ENCODE assay signal across 1 cellular context in the genomic region with DNA sequence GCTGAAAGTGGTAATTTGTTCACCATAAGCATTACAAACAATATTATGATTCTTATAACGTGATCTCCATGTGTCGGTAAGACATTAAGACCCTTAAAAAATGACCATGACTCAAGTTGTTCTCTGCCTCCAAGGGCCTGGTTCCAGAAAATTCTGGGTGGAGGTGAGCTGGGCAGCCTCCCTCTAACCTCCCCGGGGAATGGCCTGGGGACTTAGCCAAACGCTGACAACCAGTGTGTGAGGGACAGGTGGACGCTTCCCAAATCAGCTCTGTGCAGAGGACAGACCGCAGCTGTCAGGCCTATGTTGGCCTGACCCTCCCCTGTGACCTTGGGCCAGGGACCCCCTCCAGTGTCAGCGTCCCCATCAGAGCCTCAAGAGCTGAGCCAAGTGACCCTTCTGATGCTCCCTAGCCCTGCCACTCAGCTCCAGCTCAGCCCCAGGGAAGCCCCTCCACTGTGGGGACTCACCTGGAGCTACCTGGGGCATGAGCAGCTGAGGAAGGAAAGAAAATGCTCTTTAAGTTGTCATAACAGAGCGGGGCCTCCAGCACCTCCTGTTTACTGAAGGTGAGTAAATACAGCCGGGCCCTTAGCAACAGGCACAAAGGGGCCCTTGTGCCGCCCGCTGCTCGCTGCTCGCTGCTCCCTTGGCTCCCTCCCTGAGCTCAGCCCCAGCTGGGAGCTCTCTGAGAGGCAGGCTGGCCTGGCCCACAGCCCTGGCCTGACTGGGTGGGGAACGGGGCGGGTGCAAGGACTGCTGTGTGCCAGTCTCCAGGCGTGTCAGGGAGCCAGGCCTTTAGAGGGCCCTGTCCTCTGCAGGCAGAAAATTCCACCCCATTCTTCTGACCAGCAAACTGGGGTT.
A peak's percentile ranks its signal among the peaks of the same experiment; 100 is the strongest.
TF ChIP-seq lines count a peak whose summit lies in the region.

No MANE protein-coding gene starts in this region.

TF ChIP-seq in HepG2, 621 proteins besides CTCF, POLR2A, EP300 and RAD21 (continued from another document and continues in another):
- TF ChIP-seq PRDM15 (CRISPR knock-in tag; IDR thresholded peaks at IDR 0.05) = no peak
- peak; percentile 88 for TF ChIP-seq HNF1B (CRISPR knock-in tag; IDR thresholded peaks at IDR 0.05)
- TF ChIP-seq GATA4 (IDR thresholded peaks at IDR 0.05; ENCODE audit: borderline replicate concordance, low read depth) = no peak
- peak; percentile 83 for TF ChIP-seq RFX1 (IDR thresholded peaks at IDR 0.05)
- TF ChIP-seq, protein P1, sequence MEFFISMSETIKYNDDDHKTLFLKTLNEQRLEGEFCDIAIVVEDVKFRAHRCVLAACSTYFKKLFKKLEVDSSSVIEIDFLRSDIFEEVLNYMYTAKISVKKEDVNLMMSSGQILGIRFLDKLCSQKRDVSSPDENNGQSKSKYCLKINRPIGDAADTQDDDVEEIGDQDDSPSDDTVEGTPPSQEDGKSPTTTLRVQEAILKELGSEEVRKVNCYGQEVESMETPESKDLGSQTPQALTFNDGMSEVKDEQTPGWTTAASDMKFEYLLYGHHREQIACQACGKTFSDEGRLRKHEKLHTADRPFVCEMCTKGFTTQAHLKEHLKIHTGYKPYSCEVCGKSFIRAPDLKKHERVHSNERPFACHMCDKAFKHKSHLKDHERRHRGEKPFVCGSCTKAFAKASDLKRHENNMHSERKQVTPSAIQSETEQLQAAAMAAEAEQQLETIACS (CRISPR knock-in tag; IDR thresholded peaks at IDR 0.05) = no peak
- TF ChIP-seq TFE3 (CRISPR knock-in tag; IDR thresholded peaks at IDR 0.05) = peak; percentile 29; the same call in 1 of the 2 replicates
- TF ChIP-seq NFE2L2 (IDR thresholded peaks at IDR 0.05; ENCODE audit: low read length) = no peak
- 0 out of 2 replicates have a peak, but pooled peaks have one; percentile 20 for TF ChIP-seq ZFP1 (CRISPR knock-in tag; IDR thresholded peaks at IDR 0.05)
- TF ChIP-seq SMAD1 (CRISPR knock-in tag; IDR thresholded peaks at IDR 0.05; ENCODE audit: borderline replicate concordance, low read depth) = 0 out of 2 replicates have a peak, but pooled peaks have one; percentile 9
- TF ChIP-seq TARDBP (CRISPR knock-in tag; IDR thresholded peaks at IDR 0.05) = peak; percentile 90
- no peak for TF ChIP-seq ATAD3A (CRISPR knock-in tag; IDR thresholded peaks at IDR 0.05)
- TF ChIP-seq TRAFD1 (CRISPR knock-in tag; IDR thresholded peaks at IDR 0.05; ENCODE audit: borderline replicate concordance) = 0 out of 2 replicates have a peak, but pooled peaks have one; percentile 30
- TF ChIP-seq, protein P2, sequence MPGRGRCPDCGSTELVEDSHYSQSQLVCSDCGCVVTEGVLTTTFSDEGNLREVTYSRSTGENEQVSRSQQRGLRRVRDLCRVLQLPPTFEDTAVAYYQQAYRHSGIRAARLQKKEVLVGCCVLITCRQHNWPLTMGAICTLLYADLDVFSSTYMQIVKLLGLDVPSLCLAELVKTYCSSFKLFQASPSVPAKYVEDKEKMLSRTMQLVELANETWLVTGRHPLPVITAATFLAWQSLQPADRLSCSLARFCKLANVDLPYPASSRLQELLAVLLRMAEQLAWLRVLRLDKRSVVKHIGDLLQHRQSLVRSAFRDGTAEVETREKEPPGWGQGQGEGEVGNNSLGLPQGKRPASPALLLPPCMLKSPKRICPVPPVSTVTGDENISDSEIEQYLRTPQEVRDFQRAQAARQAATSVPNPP (CRISPR knock-in tag; IDR thresholded peaks at IDR 0.05) = 0 out of 2 replicates have a peak, but pooled peaks have one; percentile 53
- TF ChIP-seq GATAD1 (CRISPR knock-in tag; IDR thresholded peaks at IDR 0.05) = peak; percentile 64; the same call in 1 of the 2 replicates
- 0 out of 2 replicates have a peak, but pooled peaks have one; percentile 29 for TF ChIP-seq ETV6 (CRISPR knock-in tag; conservative IDR thresholded peaks at IDR 0.05)
- TF ChIP-seq ZNF678 (CRISPR knock-in tag; IDR thresholded peaks at IDR 0.05) = no peak
- TF ChIP-seq WIZ (CRISPR knock-in tag; IDR thresholded peaks at IDR 0.05) = 0 out of 2 replicates have a peak, but pooled peaks have one; percentile 24
- TF ChIP-seq CCDC6 (CRISPR knock-in tag; IDR thresholded peaks at IDR 0.05) = 0 out of 2 replicates have a peak, but pooled peaks have one; percentile 44
- TF ChIP-seq ZNF543 (CRISPR knock-in tag; IDR thresholded peaks at IDR 0.05) = peak; percentile 100
- TF ChIP-seq KDM1A (CRISPR knock-in tag; IDR thresholded peaks at IDR 0.05) = peak; percentile 79; the same call in 1 of the 2 replicates
- no peak for TF ChIP-seq ZNF766 (CRISPR knock-in tag; IDR thresholded peaks at IDR 0.05; ENCODE audit: borderline replicate concordance)
- TF ChIP-seq, protein P3, sequence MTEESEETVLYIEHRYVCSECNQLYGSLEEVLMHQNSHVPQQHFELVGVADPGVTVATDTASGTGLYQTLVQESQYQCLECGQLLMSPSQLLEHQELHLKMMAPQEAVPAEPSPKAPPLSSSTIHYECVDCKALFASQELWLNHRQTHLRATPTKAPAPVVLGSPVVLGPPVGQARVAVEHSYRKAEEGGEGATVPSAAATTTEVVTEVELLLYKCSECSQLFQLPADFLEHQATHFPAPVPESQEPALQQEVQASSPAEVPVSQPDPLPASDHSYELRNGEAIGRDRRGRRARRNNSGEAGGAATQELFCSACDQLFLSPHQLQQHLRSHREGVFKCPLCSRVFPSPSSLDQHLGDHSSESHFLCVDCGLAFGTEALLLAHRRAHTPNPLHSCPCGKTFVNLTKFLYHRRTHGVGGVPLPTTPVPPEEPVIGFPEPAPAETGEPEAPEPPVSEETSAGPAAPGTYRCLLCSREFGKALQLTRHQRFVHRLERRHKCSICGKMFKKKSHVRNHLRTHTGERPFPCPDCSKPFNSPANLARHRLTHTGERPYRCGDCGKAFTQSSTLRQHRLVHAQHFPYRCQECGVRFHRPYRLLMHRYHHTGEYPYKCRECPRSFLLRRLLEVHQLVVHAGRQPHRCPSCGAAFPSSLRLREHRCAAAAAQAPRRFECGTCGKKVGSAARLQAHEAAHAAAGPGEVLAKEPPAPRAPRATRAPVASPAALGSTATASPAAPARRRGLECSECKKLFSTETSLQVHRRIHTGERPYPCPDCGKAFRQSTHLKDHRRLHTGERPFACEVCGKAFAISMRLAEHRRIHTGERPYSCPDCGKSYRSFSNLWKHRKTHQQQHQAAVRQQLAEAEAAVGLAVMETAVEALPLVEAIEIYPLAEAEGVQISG (CRISPR knock-in tag; IDR thresholded peaks at IDR 0.05) = peak; percentile 68
- no peak for TF ChIP-seq TGIF2 (CRISPR knock-in tag; IDR thresholded peaks at IDR 0.05)
- TF ChIP-seq ARNTL (CRISPR knock-in tag; IDR thresholded peaks at IDR 0.05) = peak; percentile 56; the same call in 1 of the 2 replicates
- TF ChIP-seq ZNF644 (CRISPR knock-in tag; IDR thresholded peaks at IDR 0.05; ENCODE audit: low read depth) = no peak
- 0 out of 2 replicates have a peak, but pooled peaks have one; percentile 77 for TF ChIP-seq MYPOP (CRISPR knock-in tag; IDR thresholded peaks at IDR 0.05)
- TF ChIP-seq YY1 (IDR thresholded peaks at IDR 0.05; ENCODE audit: insufficient read depth, insufficient replicate concordance, low read depth, low read length) = no peak
- peak; percentile 70 for TF ChIP-seq HOXA3 (CRISPR knock-in tag; IDR thresholded peaks at IDR 0.05)
- no peak for TF ChIP-seq LBX2 (CRISPR knock-in tag; IDR thresholded peaks at IDR 0.05; ENCODE audit: borderline replicate concordance)
- peak; percentile 72 for TF ChIP-seq REPIN1 (CRISPR knock-in tag; IDR thresholded peaks at IDR 0.05; ENCODE audit: borderline replicate concordance, low read depth)
- 0 out of 2 replicates have a peak, but pooled peaks have one; percentile 34 for TF ChIP-seq ZNF136 (CRISPR knock-in tag; IDR thresholded peaks at IDR 0.05; ENCODE audit: low read depth)
- TF ChIP-seq ZNF292 (CRISPR knock-in tag; IDR thresholded peaks at IDR 0.05; ENCODE audit: borderline replicate concordance, low read depth) = peak; percentile 97
- TF ChIP-seq MAZ (IDR thresholded peaks at IDR 0.05; ENCODE audit: borderline replicate concordance, low read depth, low read length) = 0 out of 2 replicates have a peak, but pooled peaks have one; percentile 32
- TF ChIP-seq MAZ (CRISPR knock-in tag; IDR thresholded peaks at IDR 0.05; ENCODE audit: low read depth) = peak; percentile 68; the same call in 1 of the 2 replicates
- TF ChIP-seq SAFB2 (CRISPR knock-in tag; IDR thresholded peaks at IDR 0.05; ENCODE audit: borderline replicate concordance, low read depth) = no peak
- peak; percentile 31 for TF ChIP-seq XRCC5 (optimal IDR thresholded peaks at IDR 0.05; ENCODE audit: low read length)
- TF ChIP-seq GTF2F1 (IDR thresholded peaks at IDR 0.05; ENCODE audit: low read length) = no peak
- peak; percentile 90 for TF ChIP-seq TBX2 (CRISPR knock-in tag; IDR thresholded peaks at IDR 0.05; ENCODE audit: borderline replicate concordance)
- TF ChIP-seq JUN (CRISPR knock-in tag; IDR thresholded peaks at IDR 0.05) = peak; percentile 32; the same call in 1 of the 2 replicates
- TF ChIP-seq ZNF451 (CRISPR knock-in tag; IDR thresholded peaks at IDR 0.05) = peak; percentile 37; the same call in 1 of the 2 replicates
- TF ChIP-seq ZNF746 (CRISPR knock-in tag; IDR thresholded peaks at IDR 0.05) = peak; percentile 80; the same call in 1 of the 2 replicates
- peak; percentile 82 for TF ChIP-seq FOXO1 (CRISPR knock-in tag; IDR thresholded peaks at IDR 0.05)
- 0 out of 2 replicates have a peak, but pooled peaks have one; percentile 4 for TF ChIP-seq MIXL1 (CRISPR knock-in tag; IDR thresholded peaks at IDR 0.05)
- no peak for TF ChIP-seq SMC3 (IDR thresholded peaks at IDR 0.05; ENCODE audit: low read length)
- TF ChIP-seq BCL6 (CRISPR knock-in tag; IDR thresholded peaks at IDR 0.05) = peak; percentile 63; the same call in 1 of the 2 replicates
- peak; percentile 96 for TF ChIP-seq KDM6A (CRISPR knock-in tag; IDR thresholded peaks at IDR 0.05; ENCODE audit: low read depth)
